In the genomic region with DNA sequence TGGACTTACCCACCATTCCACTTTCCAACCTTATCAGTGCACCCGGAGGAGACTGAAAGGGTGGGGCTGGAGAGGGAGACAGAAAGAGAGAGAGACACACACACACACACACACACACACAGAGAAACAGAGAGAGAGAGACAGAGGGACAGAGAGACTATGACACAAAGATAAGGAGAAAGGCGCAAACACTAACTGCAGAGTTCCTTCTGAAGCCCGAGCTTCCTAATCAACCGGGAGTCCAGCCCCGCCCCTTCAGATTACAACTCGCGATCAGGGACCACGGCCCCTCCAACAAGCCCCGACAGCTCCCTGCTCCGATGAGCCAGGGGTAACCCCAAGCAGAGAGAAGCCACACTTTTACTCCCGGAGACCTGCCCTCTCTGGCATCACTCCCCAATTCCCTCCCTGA, we compare ENCODE assay signal across 1 cellular context.
TF ChIP-seq lines count a peak whose summit lies in the region.

No MANE protein-coding gene starts in this region.

TF ChIP-seq in K562, 482 proteins besides CTCF, POLR2A, EP300 and RAD21 (continued from another document and continues in another):
- TF ChIP-seq FOXP4 (CRISPR knock-in tag; IDR thresholded peaks at IDR 0.05; ENCODE audit: borderline replicate concordance) (no peak), POLR2AphosphoS5 (IDR thresholded peaks at IDR 0.05; ENCODE audit: control insufficient read depth, insufficient read depth, low read depth, low read length) (no peak), FUS (optimal IDR thresholded peaks at IDR 0.05; ENCODE audit: low read depth, low read length) (no peak), NR2C1 (IDR thresholded peaks at IDR 0.05) (peak; percentile 55), NR2C1 (tag; IDR thresholded peaks at IDR 0.05) (no peak), ARID1B (IDR thresholded peaks at IDR 0.05) (peak; percentile 94), ATF1 (CRISPR knock-in tag; IDR thresholded peaks at IDR 0.05) (no peak), ATF1 (tag; IDR thresholded peaks at IDR 0.05) (peak; percentile 84), NR2F6 (CRISPR knock-in tag; IDR thresholded peaks at IDR 0.05) (no peak), GTF2E2 (tag; IDR thresholded peaks at IDR 0.05) (no peak), ZNF764 (CRISPR knock-in tag; IDR thresholded peaks at IDR 0.05; ENCODE audit: low read depth) (no peak), TAF15 (IDR thresholded peaks at IDR 0.05; ENCODE audit: low read depth, low read length) (no peak), MAFF (IDR thresholded peaks at IDR 0.05; ENCODE audit: low read length) (no peak), NFIC (IDR thresholded peaks at IDR 0.05) (peak; percentile 63), SLC30A9 (CRISPR knock-in tag; IDR thresholded peaks at IDR 0.05) (no peak), ZNF224 (CRISPR knock-in tag; IDR thresholded peaks at IDR 0.05) (0 out of 2 replicates have a peak, but pooled peaks have one; percentile 57), SNIP1 (IDR thresholded peaks at IDR 0.05; ENCODE audit: low read depth) (peak; percentile 41; the same call in 1 of the 2 replicates), ZNF589 (CRISPR knock-in tag; IDR thresholded peaks at IDR 0.05; ENCODE audit: low read depth) (no peak), HNRNPH1 (optimal IDR thresholded peaks at IDR 0.05; ENCODE audit: low read depth, low read length) (no peak), GTF2F1 (IDR thresholded peaks at IDR 0.05; ENCODE audit: low read depth, low read length) (no peak), ZNF780A (CRISPR knock-in tag; IDR thresholded peaks at IDR 0.05) (no peak), CBX3 (IDR thresholded peaks at IDR 0.05; ENCODE audit: borderline replicate concordance in 1 of 2, low read length in 2 of 2) (no peak), FOXP1 (CRISPR knock-in tag; IDR thresholded peaks at IDR 0.05) (peak; percentile 83), ZNF165 (CRISPR knock-in tag; IDR thresholded peaks at IDR 0.05; ENCODE audit: borderline replicate concordance) (no peak), ZNF644 (tag; IDR thresholded peaks at IDR 0.05; ENCODE audit: low read depth) (no peak), BRD9 (IDR thresholded peaks at IDR 0.05; ENCODE audit: low read depth, partially characterized antibody) (peak; percentile 95), ZNF696 (CRISPR knock-in tag; conservative IDR thresholded peaks at IDR 0.05) (no peak), MTA1 (IDR thresholded peaks at IDR 0.05; ENCODE audit: borderline replicate concordance) (peak; percentile 93)
- TF ChIP-seq, protein P1, sequence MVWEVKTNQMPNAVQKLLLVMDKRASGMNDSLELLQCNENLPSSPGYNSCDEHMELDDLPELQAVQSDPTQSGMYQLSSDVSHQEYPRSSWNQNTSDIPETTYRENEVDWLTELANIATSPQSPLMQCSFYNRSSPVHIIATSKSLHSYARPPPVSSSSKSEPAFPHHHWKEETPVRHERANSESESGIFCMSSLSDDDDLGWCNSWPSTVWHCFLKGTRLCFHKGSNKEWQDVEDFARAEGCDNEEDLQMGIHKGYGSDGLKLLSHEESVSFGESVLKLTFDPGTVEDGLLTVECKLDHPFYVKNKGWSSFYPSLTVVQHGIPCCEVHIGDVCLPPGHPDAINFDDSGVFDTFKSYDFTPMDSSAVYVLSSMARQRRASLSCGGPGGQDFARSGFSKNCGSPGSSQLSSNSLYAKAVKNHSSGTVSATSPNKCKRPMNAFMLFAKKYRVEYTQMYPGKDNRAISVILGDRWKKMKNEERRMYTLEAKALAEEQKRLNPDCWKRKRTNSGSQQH (CRISPR knock-in tag; IDR thresholded peaks at IDR 0.05): peak; percentile 79; the same call in 1 of the 2 replicates
- TF ChIP-seq, protein P2, sequence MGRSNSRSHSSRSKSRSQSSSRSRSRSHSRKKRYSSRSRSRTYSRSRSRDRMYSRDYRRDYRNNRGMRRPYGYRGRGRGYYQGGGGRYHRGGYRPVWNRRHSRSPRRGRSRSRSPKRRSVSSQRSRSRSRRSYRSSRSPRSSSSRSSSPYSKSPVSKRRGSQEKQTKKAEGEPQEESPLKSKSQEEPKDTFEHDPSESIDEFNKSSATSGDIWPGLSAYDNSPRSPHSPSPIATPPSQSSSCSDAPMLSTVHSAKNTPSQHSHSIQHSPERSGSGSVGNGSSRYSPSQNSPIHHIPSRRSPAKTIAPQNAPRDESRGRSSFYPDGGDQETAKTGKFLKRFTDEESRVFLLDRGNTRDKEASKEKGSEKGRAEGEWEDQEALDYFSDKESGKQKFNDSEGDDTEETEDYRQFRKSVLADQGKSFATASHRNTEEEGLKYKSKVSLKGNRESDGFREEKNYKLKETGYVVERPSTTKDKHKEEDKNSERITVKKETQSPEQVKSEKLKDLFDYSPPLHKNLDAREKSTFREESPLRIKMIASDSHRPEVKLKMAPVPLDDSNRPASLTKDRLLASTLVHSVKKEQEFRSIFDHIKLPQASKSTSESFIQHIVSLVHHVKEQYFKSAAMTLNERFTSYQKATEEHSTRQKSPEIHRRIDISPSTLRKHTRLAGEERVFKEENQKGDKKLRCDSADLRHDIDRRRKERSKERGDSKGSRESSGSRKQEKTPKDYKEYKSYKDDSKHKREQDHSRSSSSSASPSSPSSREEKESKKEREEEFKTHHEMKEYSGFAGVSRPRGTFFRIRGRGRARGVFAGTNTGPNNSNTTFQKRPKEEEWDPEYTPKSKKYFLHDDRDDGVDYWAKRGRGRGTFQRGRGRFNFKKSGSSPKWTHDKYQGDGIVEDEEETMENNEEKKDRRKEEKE (IDR thresholded peaks at IDR 0.05; ENCODE audit: borderline replicate concordance in 1 of 2, control insufficient read depth in 1 of 2, low read depth in 2 of 2, low read length in 1 of 2): no peak
- TF ChIP-seq, protein P3, sequence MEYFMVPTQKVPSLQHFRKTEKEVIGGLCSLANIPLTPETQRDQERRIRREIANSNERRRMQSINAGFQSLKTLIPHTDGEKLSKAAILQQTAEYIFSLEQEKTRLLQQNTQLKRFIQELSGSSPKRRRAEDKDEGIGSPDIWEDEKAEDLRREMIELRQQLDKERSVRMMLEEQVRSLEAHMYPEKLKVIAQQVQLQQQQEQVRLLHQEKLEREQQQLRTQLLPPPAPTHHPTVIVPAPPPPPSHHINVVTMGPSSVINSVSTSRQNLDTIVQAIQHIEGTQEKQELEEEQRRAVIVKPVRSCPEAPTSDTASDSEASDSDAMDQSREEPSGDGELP (CRISPR knock-in tag; IDR thresholded peaks at IDR 0.05; ENCODE audit: borderline replicate concordance): 0 out of 2 replicates have a peak, but pooled peaks have one; percentile 19
- TF ChIP-seq, protein P4, sequence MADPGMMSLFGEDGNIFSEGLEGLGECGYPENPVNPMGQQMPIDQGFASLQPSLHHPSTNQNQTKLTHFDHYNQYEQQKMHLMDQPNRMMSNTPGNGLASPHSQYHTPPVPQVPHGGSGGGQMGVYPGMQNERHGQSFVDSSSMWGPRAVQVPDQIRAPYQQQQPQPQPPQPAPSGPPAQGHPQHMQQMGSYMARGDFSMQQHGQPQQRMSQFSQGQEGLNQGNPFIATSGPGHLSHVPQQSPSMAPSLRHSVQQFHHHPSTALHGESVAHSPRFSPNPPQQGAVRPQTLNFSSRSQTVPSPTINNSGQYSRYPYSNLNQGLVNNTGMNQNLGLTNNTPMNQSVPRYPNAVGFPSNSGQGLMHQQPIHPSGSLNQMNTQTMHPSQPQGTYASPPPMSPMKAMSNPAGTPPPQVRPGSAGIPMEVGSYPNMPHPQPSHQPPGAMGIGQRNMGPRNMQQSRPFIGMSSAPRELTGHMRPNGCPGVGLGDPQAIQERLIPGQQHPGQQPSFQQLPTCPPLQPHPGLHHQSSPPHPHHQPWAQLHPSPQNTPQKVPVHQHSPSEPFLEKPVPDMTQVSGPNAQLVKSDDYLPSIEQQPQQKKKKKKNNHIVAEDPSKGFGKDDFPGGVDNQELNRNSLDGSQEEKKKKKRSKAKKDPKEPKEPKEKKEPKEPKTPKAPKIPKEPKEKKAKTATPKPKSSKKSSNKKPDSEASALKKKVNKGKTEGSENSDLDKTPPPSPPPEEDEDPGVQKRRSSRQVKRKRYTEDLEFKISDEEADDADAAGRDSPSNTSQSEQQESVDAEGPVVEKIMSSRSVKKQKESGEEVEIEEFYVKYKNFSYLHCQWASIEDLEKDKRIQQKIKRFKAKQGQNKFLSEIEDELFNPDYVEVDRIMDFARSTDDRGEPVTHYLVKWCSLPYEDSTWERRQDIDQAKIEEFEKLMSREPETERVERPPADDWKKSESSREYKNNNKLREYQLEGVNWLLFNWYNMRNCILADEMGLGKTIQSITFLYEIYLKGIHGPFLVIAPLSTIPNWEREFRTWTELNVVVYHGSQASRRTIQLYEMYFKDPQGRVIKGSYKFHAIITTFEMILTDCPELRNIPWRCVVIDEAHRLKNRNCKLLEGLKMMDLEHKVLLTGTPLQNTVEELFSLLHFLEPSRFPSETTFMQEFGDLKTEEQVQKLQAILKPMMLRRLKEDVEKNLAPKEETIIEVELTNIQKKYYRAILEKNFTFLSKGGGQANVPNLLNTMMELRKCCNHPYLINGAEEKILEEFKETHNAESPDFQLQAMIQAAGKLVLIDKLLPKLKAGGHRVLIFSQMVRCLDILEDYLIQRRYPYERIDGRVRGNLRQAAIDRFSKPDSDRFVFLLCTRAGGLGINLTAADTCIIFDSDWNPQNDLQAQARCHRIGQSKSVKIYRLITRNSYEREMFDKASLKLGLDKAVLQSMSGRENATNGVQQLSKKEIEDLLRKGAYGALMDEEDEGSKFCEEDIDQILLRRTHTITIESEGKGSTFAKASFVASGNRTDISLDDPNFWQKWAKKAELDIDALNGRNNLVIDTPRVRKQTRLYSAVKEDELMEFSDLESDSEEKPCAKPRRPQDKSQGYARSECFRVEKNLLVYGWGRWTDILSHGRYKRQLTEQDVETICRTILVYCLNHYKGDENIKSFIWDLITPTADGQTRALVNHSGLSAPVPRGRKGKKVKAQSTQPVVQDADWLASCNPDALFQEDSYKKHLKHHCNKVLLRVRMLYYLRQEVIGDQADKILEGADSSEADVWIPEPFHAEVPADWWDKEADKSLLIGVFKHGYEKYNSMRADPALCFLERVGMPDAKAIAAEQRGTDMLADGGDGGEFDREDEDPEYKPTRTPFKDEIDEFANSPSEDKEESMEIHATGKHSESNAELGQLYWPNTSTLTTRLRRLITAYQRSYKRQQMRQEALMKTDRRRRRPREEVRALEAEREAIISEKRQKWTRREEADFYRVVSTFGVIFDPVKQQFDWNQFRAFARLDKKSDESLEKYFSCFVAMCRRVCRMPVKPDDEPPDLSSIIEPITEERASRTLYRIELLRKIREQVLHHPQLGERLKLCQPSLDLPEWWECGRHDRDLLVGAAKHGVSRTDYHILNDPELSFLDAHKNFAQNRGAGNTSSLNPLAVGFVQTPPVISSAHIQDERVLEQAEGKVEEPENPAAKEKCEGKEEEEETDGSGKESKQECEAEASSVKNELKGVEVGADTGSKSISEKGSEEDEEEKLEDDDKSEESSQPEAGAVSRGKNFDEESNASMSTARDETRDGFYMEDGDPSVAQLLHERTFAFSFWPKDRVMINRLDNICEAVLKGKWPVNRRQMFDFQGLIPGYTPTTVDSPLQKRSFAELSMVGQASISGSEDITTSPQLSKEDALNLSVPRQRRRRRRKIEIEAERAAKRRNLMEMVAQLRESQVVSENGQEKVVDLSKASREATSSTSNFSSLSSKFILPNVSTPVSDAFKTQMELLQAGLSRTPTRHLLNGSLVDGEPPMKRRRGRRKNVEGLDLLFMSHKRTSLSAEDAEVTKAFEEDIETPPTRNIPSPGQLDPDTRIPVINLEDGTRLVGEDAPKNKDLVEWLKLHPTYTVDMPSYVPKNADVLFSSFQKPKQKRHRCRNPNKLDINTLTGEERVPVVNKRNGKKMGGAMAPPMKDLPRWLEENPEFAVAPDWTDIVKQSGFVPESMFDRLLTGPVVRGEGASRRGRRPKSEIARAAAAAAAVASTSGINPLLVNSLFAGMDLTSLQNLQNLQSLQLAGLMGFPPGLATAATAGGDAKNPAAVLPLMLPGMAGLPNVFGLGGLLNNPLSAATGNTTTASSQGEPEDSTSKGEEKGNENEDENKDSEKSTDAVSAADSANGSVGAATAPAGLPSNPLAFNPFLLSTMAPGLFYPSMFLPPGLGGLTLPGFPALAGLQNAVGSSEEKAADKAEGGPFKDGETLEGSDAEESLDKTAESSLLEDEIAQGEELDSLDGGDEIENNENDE (IDR thresholded peaks at IDR 0.05; ENCODE audit: low read depth, low read length): no peak
- TF ChIP-seq, protein P5, sequence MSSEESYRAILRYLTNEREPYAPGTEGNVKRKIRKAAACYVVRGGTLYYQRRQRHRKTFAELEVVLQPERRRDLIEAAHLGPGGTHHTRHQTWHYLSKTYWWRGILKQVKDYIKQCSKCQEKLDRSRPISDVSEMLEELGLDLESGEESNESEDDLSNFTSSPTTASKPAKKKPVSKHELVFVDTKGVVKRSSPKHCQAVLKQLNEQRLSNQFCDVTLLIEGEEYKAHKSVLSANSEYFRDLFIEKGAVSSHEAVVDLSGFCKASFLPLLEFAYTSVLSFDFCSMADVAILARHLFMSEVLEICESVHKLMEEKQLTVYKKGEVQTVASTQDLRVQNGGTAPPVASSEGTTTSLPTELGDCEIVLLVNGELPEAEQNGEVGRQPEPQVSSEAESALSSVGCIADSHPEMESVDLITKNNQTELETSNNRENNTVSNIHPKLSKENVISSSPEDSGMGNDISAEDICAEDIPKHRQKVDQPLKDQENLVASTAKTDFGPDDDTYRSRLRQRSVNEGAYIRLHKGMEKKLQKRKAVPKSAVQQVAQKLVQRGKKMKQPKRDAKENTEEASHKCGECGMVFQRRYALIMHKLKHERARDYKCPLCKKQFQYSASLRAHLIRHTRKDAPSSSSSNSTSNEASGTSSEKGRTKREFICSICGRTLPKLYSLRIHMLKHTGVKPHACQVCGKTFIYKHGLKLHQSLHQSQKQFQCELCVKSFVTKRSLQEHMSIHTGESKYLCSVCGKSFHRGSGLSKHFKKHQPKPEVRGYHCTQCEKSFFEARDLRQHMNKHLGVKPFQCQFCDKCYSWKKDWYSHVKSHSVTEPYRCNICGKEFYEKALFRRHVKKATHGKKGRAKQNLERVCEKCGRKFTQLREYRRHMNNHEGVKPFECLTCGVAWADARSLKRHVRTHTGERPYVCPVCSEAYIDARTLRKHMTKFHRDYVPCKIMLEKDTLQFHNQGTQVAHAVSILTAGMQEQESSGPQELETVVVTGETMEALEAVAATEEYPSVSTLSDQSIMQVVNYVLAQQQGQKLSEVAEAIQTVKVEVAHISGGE (CRISPR knock-in tag; IDR thresholded peaks at IDR 0.05): 0 out of 6 replicates have a peak, but pooled peaks of 1 of the 3 experiments have one; percentile 47
